1 cellular context compared by ENCODE assay signal in the genomic region with DNA sequence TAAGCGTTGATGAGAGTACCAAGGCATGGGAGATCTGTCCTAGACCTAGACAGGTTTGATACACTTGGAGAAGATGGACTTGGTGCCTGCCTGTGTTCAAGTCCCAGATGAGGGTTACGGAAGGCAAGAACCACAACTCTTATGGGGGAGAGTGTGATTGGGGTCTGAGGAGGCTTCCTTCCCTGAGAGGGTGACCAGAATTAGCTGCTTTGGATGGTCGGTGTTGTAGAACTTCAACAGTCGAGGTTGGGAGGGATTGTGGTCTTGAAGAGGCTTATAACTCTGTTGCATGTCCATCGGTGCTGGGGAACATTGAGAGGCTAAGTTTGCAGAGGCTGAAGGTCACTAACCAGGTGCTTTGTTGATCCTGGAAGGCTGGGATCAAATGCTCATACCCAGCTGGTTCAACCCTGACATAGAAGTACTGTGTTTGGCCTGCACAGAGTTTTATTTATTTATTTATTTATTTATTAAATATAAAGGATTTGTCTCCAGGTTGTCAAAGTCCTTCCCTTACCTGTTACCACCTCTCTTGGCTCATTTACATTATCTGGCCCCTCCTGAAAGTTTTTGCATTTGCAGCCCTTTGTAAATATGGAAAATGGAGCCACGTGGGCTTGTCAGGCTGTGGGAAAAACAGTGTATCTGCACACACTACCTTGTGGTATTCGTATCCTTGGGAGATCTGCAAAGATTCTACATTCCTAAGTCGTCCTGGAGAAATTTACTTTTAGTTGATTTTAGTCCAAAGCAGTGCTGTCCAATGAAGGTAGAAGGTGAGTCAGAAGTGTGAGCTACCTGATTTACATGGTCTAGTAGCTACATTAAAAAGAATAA.
TF ChIP-seq lines count a peak whose summit lies in the region.

No MANE protein-coding gene starts in this region.

TF ChIP-seq in HepG2, 621 proteins besides CTCF, POLR2A, EP300 and RAD21 (continued from another document and continues in another):
- TF ChIP-seq HOXA9 (CRISPR knock-in tag; IDR thresholded peaks at IDR 0.05; ENCODE audit: borderline replicate concordance) (no peak), FUBP1 (CRISPR knock-in tag; IDR thresholded peaks at IDR 0.05; ENCODE audit: borderline replicate concordance) (no peak), CCDC6 (CRISPR knock-in tag; IDR thresholded peaks at IDR 0.05) (no peak), ZFX (CRISPR knock-in tag; IDR thresholded peaks at IDR 0.05; ENCODE audit: low read depth) (no peak), ZNF451 (CRISPR knock-in tag; IDR thresholded peaks at IDR 0.05) (no peak), NBN (conservative IDR thresholded peaks at IDR 0.05) (no peak), CCAR2 (optimal IDR thresholded peaks at IDR 0.05; ENCODE audit: low read depth, low read length) (no peak), ARHGAP35 (CRISPR knock-in tag; IDR thresholded peaks at IDR 0.05; ENCODE audit: borderline replicate concordance) (no peak), ZNF768 (CRISPR knock-in tag; IDR thresholded peaks at IDR 0.05) (no peak), JUN (CRISPR knock-in tag; IDR thresholded peaks at IDR 0.05) (no peak), LCORL (IDR thresholded peaks at IDR 0.05) (no peak), LCORL (CRISPR knock-in tag; IDR thresholded peaks at IDR 0.05) (peak; percentile 50; the same call in 1 of the 2 replicates), ZMAT5 (CRISPR knock-in tag; IDR thresholded peaks at IDR 0.05; ENCODE audit: borderline replicate concordance, low read depth) (no peak), HCFC1 (IDR thresholded peaks at IDR 0.05; ENCODE audit: low read depth, low read length) (no peak), ISX (CRISPR knock-in tag; conservative IDR thresholded peaks at IDR 0.05) (no peak), PHF21A (CRISPR knock-in tag; IDR thresholded peaks at IDR 0.05) (no peak), ASH2L (IDR thresholded peaks at IDR 0.05; ENCODE audit: insufficient read length, low read depth, low read length) (no peak), NR3C1 (CRISPR knock-in tag; IDR thresholded peaks at IDR 0.05) (no peak), PPARG (CRISPR knock-in tag; conservative IDR thresholded peaks at IDR 0.05) (no peak), ZNF281 (CRISPR knock-in tag; IDR thresholded peaks at IDR 0.05; ENCODE audit: borderline replicate concordance) (no peak), TCF7 (IDR thresholded peaks at IDR 0.05; ENCODE audit: low read depth) (no peak), ATF7-NPFF (CRISPR knock-in tag; IDR thresholded peaks at IDR 0.05; ENCODE audit: low read depth) (no peak), SRSF9 (IDR thresholded peaks at IDR 0.05; ENCODE audit: borderline replicate concordance, insufficient read depth, low read depth, low read length, poor library complexity, severe bottlenecking) (no peak), ZSCAN21 (CRISPR knock-in tag; IDR thresholded peaks at IDR 0.05; ENCODE audit: borderline replicate concordance) (no peak), KDM1A (CRISPR knock-in tag; IDR thresholded peaks at IDR 0.05) (no peak), NFE2 (CRISPR knock-in tag; IDR thresholded peaks at IDR 0.05) (no peak), ZNF44 (CRISPR knock-in tag; IDR thresholded peaks at IDR 0.05) (no peak), ZNF264 (CRISPR knock-in tag; IDR thresholded peaks at IDR 0.05) (peak; percentile 77), CEBPG (CRISPR knock-in tag; IDR thresholded peaks at IDR 0.05) (no peak), SCMH1 (CRISPR knock-in tag; IDR thresholded peaks at IDR 0.05; ENCODE audit: borderline replicate concordance) (no peak), MBD4 (IDR thresholded peaks at IDR 0.05; ENCODE audit: borderline replicate concordance, low read length) (no peak), SPEN (CRISPR knock-in tag; IDR thresholded peaks at IDR 0.05; ENCODE audit: low read depth) (no peak), ZBTB26 (CRISPR knock-in tag; IDR thresholded peaks at IDR 0.05; ENCODE audit: borderline replicate concordance) (no peak), ZNF564 (CRISPR knock-in tag; IDR thresholded peaks at IDR 0.05) (no peak), HHEX (CRISPR knock-in tag; IDR thresholded peaks at IDR 0.05) (no peak), ZNF619 (CRISPR knock-in tag; IDR thresholded peaks at IDR 0.05) (0 out of 2 replicates have a peak, but pooled peaks have one; percentile 25), SAFB2 (CRISPR knock-in tag; IDR thresholded peaks at IDR 0.05; ENCODE audit: borderline replicate concordance, low read depth) (no peak), MYC (CRISPR knock-in tag; IDR thresholded peaks at IDR 0.05; ENCODE audit: borderline replicate concordance) (no peak), GABPA (IDR thresholded peaks at IDR 0.05; ENCODE audit: low read depth, low read length) (no peak), GABPA (CRISPR knock-in tag; IDR thresholded peaks at IDR 0.05; ENCODE audit: low read depth) (no peak), ZNF282 (IDR thresholded peaks at IDR 0.05; ENCODE audit: partially characterized antibody) (no peak), NFE2L1 (CRISPR knock-in tag; IDR thresholded peaks at IDR 0.05; ENCODE audit: borderline replicate concordance) (no peak), ARID3A (IDR thresholded peaks at IDR 0.05; ENCODE audit: low read depth, low read length) (no peak), PHB2 (IDR thresholded peaks at IDR 0.05; ENCODE audit: partially characterized antibody) (no peak), BRCA1 (CRISPR knock-in tag; IDR thresholded peaks at IDR 0.05) (no peak), HDAC1 (CRISPR knock-in tag; IDR thresholded peaks at IDR 0.05) (no peak), THAP7 (CRISPR knock-in tag; IDR thresholded peaks at IDR 0.05) (0 out of 2 replicates have a peak, but pooled peaks have one; percentile 56)
- TF ChIP-seq, protein P1, sequence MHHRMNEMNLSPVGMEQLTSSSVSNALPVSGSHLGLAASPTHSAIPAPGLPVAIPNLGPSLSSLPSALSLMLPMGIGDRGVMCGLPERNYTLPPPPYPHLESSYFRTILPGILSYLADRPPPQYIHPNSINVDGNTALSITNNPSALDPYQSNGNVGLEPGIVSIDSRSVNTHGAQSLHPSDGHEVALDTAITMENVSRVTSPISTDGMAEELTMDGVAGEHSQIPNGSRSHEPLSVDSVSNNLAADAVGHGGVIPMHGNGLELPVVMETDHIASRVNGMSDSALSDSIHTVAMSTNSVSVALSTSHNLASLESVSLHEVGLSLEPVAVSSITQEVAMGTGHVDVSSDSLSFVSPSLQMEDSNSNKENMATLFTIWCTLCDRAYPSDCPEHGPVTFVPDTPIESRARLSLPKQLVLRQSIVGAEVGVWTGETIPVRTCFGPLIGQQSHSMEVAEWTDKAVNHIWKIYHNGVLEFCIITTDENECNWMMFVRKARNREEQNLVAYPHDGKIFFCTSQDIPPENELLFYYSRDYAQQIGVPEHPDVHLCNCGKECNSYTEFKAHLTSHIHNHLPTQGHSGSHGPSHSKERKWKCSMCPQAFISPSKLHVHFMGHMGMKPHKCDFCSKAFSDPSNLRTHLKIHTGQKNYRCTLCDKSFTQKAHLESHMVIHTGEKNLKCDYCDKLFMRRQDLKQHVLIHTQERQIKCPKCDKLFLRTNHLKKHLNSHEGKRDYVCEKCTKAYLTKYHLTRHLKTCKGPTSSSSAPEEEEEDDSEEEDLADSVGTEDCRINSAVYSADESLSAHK (CRISPR knock-in tag; IDR thresholded peaks at IDR 0.05; ENCODE audit: borderline replicate concordance), result no peak
- TF ChIP-seq, protein P2, sequence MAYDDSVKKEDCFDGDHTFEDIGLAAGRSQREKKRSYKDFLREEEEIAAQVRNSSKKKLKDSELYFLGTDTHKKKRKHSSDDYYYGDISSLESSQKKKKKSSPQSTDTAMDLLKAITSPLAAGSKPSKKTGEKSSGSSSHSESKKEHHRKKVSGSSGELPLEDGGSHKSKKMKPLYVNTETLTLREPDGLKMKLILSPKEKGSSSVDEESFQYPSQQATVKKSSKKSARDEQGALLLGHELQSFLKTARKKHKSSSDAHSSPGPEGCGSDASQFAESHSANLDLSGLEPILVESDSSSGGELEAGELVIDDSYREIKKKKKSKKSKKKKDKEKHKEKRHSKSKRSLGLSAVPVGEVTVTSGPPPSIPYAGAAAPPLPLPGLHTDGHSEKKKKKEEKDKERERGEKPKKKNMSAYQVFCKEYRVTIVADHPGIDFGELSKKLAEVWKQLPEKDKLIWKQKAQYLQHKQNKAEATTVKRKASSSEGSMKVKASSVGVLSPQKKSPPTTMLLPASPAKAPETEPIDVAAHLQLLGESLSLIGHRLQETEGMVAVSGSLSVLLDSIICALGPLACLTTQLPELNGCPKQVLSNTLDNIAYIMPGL (CRISPR knock-in tag; IDR thresholded peaks at IDR 0.05; ENCODE audit: borderline replicate concordance in 1 of 2, low read depth in 1 of 2), result no peak
- TF ChIP-seq, protein P3, sequence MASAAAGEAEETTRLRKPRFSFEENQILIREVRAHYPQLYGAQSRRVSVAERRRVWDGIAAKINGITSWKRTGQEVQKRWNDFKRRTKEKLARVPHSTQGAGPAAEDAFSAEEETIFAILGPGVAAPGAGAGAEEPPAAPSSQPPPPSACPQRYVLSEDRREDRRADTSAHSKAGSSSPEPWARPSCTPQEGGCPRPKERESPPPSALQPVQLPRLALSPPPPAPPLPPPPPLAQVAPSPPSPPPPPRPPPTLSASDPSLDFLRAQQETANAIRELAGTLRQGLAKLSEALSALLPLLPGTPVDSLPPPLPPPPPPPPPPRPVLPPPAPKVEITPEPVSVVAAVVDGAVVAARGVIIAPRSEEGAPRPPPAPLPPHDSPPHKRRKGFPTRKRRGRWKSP (CRISPR knock-in tag; IDR thresholded peaks at IDR 0.05), result no peak
- TF ChIP-seq, protein P4, sequence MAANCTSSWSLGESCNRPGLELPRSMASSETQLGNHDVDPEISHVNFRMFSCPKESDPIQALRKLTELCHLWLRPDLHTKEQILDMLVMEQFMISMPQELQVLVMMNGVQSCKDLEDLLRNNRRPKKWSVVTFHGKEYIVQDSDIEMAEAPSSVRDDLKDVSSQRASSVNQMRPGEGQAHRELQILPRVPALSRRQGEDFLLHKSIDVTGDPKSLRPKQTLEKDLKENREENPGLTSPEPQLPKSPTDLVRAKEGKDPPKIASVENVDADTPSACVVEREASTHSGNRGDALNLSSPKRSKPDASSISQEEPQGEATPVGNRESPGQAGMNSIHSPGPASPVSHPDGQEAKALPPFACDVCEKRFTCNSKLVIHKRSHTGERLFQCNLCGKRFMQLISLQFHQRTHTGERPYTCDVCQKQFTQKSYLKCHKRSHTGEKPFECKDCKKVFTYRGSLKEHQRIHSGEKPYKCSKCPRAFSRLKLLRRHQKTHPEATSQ (CRISPR knock-in tag; IDR thresholded peaks at IDR 0.05; ENCODE audit: borderline replicate concordance), result no peak
